In the genomic region with DNA sequence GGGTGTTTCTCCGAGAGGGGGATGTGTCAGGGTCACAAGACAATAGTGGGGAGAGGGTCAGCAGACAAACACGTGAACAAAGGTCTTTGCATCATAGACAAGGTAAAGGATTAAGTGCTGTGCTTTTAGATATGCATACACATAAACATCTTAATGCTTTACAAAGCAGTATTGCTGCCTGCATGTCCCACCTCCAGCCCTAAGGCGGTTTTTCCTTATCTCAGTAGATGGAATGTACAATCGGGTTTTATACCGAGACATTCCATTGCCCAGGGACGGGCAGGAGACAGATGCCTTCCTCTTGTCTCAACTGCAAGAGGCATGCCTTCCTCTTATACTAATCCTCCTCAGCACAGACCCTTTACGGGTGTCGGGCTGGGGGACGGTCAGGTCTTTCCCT, we compare ENCODE assay signal across 1 cellular context.
TF ChIP-seq lines count a peak whose summit lies in the region.

No MANE protein-coding gene starts in this region.

TF ChIP-seq in HEK293, 187 proteins besides CTCF, POLR2A, EP300 and RAD21:
- TF ChIP-seq, protein P1, sequence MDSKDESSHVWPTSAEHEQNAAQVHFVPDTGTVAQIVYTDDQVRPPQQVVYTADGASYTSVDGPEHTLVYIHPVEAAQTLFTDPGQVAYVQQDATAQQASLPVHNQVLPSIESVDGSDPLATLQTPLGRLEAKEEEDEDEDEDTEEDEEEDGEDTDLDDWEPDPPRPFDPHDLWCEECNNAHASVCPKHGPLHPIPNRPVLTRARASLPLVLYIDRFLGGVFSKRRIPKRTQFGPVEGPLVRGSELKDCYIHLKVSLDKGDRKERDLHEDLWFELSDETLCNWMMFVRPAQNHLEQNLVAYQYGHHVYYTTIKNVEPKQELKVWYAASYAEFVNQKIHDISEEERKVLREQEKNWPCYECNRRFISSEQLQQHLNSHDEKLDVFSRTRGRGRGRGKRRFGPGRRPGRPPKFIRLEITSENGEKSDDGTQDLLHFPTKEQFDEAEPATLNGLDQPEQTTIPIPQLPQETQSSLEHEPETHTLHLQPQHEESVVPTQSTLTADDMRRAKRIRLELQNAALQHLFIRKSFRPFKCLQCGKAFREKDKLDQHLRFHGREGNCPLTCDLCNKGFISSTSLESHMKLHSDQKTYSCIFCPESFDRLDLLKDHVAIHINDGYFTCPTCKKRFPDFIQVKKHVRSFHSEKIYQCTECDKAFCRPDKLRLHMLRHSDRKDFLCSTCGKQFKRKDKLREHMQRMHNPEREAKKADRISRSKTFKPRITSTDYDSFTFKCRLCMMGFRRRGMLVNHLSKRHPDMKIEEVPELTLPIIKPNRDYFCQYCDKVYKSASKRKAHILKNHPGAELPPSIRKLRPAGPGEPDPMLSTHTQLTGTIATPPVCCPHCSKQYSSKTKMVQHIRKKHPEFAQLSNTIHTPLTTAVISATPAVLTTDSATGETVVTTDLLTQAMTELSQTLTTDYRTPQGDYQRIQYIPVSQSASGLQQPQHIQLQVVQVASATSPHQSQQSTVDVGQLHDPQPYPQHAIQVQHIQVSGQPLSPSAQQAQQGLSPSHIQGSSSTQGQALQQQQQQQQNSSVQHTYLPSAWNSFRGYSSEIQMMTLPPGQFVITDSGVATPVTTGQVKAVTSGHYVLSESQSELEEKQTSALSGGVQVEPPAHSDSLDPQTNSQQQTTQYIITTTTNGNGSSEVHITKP (tag by site-specific recombination; IDR thresholded peaks at IDR 0.05) = peak; percentile 73
